21 cellular contexts compared by ENCODE assay signal in genomic region chrX:42839632-42840031, GRCh38.
DNase-seq lines count a peak whose midpoint lies in the region; ATAC-seq, FAIRE-seq and TF ChIP-seq lines count a peak whose summit lies in the region.
"Had no signal": no experiment of that assay in that cellular context is flagged by ENCODE, and none has a peak within 500 bp of the region (broad histone marks: within the 10 kb centered on the region; RNA-seq: fewer than 3 reads in every experiment).

No MANE protein-coding gene starts in this region.

- H3K36me3 ChIP-seq in astrocyte (ENCODE audit: insufficient read depth, low read length): no peaks in the 10 kb centered on the region

- DNase-seq in GM12891 (ENCODE audit: insufficient read length, low spot score): no peak
- peak; percentile 14 for DNase-seq in MV-4-11 (lab: John Stamatoyannopoulos, UW)
- DNase-seq in astrocyte (ENCODE audit: low read depth): no peak
- DNase-seq in stimulated activated naive B cell treated with anti-CD40 and anti-IgM and Interleukin-4, amounts not matched to agents 10 μg/mL and 1 μg/mL and 100 μg/mL, for 72 hours: no peak
- DNase-seq in DMS53 treated with DMSO at 0.1 percent for 48 hours (lab: John Stamatoyannopoulos, UW; ENCODE audit: unreplicated experiment): no peak
- no peak for DNase-seq in anterior cingulate cortex (lab: John Stamatoyannopoulos, UW)
- DNase-seq: 8988T; ACHN; C1 segment of cervical spinal cord; Calu3; CD4-positive, alpha-beta memory T cell; COR-L47; DMS153; DMS79; EL; GDM1; H9 had no signal

- no peaks in the 10 kb centered on the region for H3K9me3 Mint-ChIP-seq in astrocyte (ENCODE audit: unreplicated experiment)
- H3K9me3 Mint-ChIP-seq in stimulated activated naive B cell treated with anti-CD40 and anti-IgM and Interleukin-4, amounts not matched to agents 10 μg/mL and 1 μg/mL and 100 μg/mL, for 72 hours: peaks cover 2 to 4% of the 10 kb centered on the region in 2 donors
- H3K9me3 Mint-ChIP-seq: GM23338 had no signal

- H3K4me1 Mint-ChIP-seq in astrocyte (ENCODE audit: low read depth, unreplicated experiment): peaks cover 3% of the 10 kb centered on the region
- H3K4me1 Mint-ChIP-seq in stimulated activated naive B cell treated with anti-CD40 and anti-IgM and Interleukin-4, amounts not matched to agents 10 μg/mL and 1 μg/mL and 100 μg/mL, for 72 hours: peaks cover 4 to 9% of the 10 kb centered on the region in 2 donors

- H3K27ac Mint-ChIP-seq in astrocyte (ENCODE audit: unreplicated experiment): no peak overlapping the region
- peak overlapping the region; percentile 25 for H3K27ac Mint-ChIP-seq in stimulated activated naive B cell treated with anti-CD40 and anti-IgM and Interleukin-4, amounts not matched to agents 10 μg/mL and 1 μg/mL and 100 μg/mL, for 72 hours
- H3K27ac Mint-ChIP-seq: GM23338, H9 had no signal

- no peak overlapping the region for H2AFZ ChIP-seq in astrocyte (ENCODE audit: low read depth, low read length)
- H2AFZ ChIP-seq: GM23338 had no signal

- H3K4me3 ChIP-seq in astrocyte (ENCODE audit: insufficient read depth, low read depth, low read length): no peak overlapping the region
- H3K4me3 ChIP-seq: A549, GM23338 had no signal

- peak; percentile 68 to 90 for ATAC-seq in stimulated activated naive B cell treated with anti-CD40 and anti-IgM and Interleukin-4, amounts not matched to agents 10 μg/mL and 1 μg/mL and 100 μg/mL, for 72 hours (replicated peaks)
- no peak for ATAC-seq in HG02938 (IDR thresholded peaks at IDR 0.05; ENCODE audit: unreplicated experiment)
- ATAC-seq: A549, GM23338, HCT116 had no signal

- no peaks in the 10 kb centered on the region for H3K27me3 ChIP-seq in astrocyte (ENCODE audit: insufficient read depth, low read length)

- no peaks in the 10 kb centered on the region for H3K79me2 ChIP-seq in astrocyte (ENCODE audit: insufficient read depth, low read length)

- no peaks in the 10 kb centered on the region for H3K4me1 ChIP-seq in astrocyte (ENCODE audit: insufficient read depth, low read length)
- H3K4me1 ChIP-seq: A549 had no signal

- H3K27ac ChIP-seq in astrocyte (ENCODE audit: low read depth, low read length): no peak overlapping the region
- H3K27ac ChIP-seq: A549 had no signal

- no peak for TF ChIP-seq CTCF in astrocyte (IDR thresholded peaks at IDR 0.05; ENCODE audit: insufficient read depth, low read depth, low read length)

- no peak overlapping the region for H3K4me2 ChIP-seq in astrocyte (ENCODE audit: low read length)
- H3K4me2 ChIP-seq: A549, GM23338 had no signal

- FAIRE-seq in GM12891 (lab: Jason Lieb, UNC) (peak; percentile 75), astrocyte (lab: Jason Lieb, UNC) (peak; percentile 39)
- FAIRE-seq: A549 had no signal

- H3K27me3 Mint-ChIP-seq in astrocyte (ENCODE audit: low read depth, unreplicated experiment): no peaks in the 10 kb centered on the region
- no peaks in the 10 kb centered on the region for H3K27me3 Mint-ChIP-seq in stimulated activated naive B cell treated with anti-CD40 and anti-IgM and Interleukin-4, amounts not matched to agents 10 μg/mL and 1 μg/mL and 100 μg/mL, for 72 hours
- H3K27me3 Mint-ChIP-seq: CD4-positive, alpha-beta memory T cell had no signal

- no peaks in the 10 kb centered on the region for H3K36me3 Mint-ChIP-seq in astrocyte (ENCODE audit: low read depth, unreplicated experiment)
- H3K36me3 Mint-ChIP-seq in stimulated activated naive B cell treated with anti-CD40 and anti-IgM and Interleukin-4, amounts not matched to agents 10 μg/mL and 1 μg/mL and 100 μg/mL, for 72 hours: no peaks in the 10 kb centered on the region
- H3K36me3 Mint-ChIP-seq: CD4-positive, alpha-beta memory T cell had no signal

- no peak overlapping the region for H3K9ac ChIP-seq in astrocyte (ENCODE audit: low read length)

- TF ChIP-seq POLR2A in GM12891 (IDR thresholded peaks at IDR 0.05; ENCODE audit: low read depth, low read length): no peak

- no peak overlapping the region for H3K4me3 Mint-ChIP-seq in astrocyte (ENCODE audit: unreplicated experiment)
- no peak overlapping the region for H3K4me3 Mint-ChIP-seq in stimulated activated naive B cell treated with anti-CD40 and anti-IgM and Interleukin-4, amounts not matched to agents 10 μg/mL and 1 μg/mL and 100 μg/mL, for 72 hours
- H3K4me3 Mint-ChIP-seq: CD4-positive, alpha-beta memory T cell; GM23338; H9 had no signal

- no peaks in the 10 kb centered on the region for H3K9me3 ChIP-seq in astrocyte (ENCODE audit: insufficient read depth, low read depth, low read length)
- H3K9me3 ChIP-seq: A549 had no signal

- H4K20me1 ChIP-seq in astrocyte (ENCODE audit: insufficient read depth, low read length): no peaks in the 10 kb centered on the region

TF ChIP-seq in GM12891, 5 proteins besides CTCF, POLR2A, EP300 and RAD21:
- TF ChIP-seq POU2F2 (IDR thresholded peaks at IDR 0.05; ENCODE audit: low read depth, low read length) (no peak), POLR2AphosphoS5 (IDR thresholded peaks at IDR 0.05; ENCODE audit: low read depth, low read length) (no peak), PAX5 (IDR thresholded peaks at IDR 0.05; ENCODE audit: insufficient read depth, low read length, severe bottlenecking) (no peak)
